Comparison of ENCODE assay signal across 14 cellular contexts in genomic region chr7:28671526-28671925, GRCh38.
DNase-seq lines count a peak whose midpoint lies in the region; ATAC-seq, FAIRE-seq and TF ChIP-seq lines count a peak whose summit lies in the region.
"Had no signal": no experiment of that assay in that cellular context is flagged by ENCODE, and none has a peak within 500 bp of the region (broad histone marks: within the 10 kb centered on the region; RNA-seq: fewer than 3 reads in every experiment).

No MANE protein-coding gene starts in this region.

- peak; percentile 39 for FAIRE-seq in keratinocyte (lab: Jason Lieb, UNC)

- H3K4me1 Mint-ChIP-seq in WTC11: peaks cover 37% of the 10 kb centered on the region
- H3K4me1 Mint-ChIP-seq in type B pancreatic cell (ENCODE audit: unreplicated experiment): peaks cover 32% of the 10 kb centered on the region

- 0 out of 2 replicates have a peak overlapping the region, but pooled peaks have one; percentile 11 for H3K27ac Mint-ChIP-seq in WTC11
- peak overlapping the region; percentile 56 for H3K27ac Mint-ChIP-seq in type B pancreatic cell
- H3K27ac Mint-ChIP-seq: CD4-positive, alpha-beta T cell had no signal

- no peaks in the 10 kb centered on the region for H3K36me3 Mint-ChIP-seq in WTC11
- H3K36me3 Mint-ChIP-seq in type B pancreatic cell: peaks cover 4% of the 10 kb centered on the region

- no peak overlapping the region for H2AFZ ChIP-seq in keratinocyte (ENCODE audit: control insufficient read depth, low read length)

- no peaks in the 10 kb centered on the region for H3K27me3 ChIP-seq in keratinocyte (ENCODE audit: control insufficient read depth, extremely low read depth, insufficient read depth, low read length)
- peaks cover 6% of the 10 kb centered on the region for H3K27me3 ChIP-seq in adrenal gland

- H3K9me3 Mint-ChIP-seq in WTC11 (no peaks in the 10 kb centered on the region), type B pancreatic cell (peaks cover 5% of the 10 kb centered on the region)
- H3K9me3 Mint-ChIP-seq: CD4-positive, alpha-beta T cell had no signal

- H3K9me1 ChIP-seq in keratinocyte (ENCODE audit: control insufficient read depth, extremely low read depth, insufficient read depth, low read length): no peaks in the 10 kb centered on the region

- intact Hi-C loops in adrenal gland (cut with DNase I): no loop called here

- H3K27me3 Mint-ChIP-seq in WTC11 (ENCODE audit: low read depth) (no peaks in the 10 kb centered on the region), type B pancreatic cell (peaks cover 5% of the 10 kb centered on the region)
- H3K27me3 Mint-ChIP-seq: CD4-positive, alpha-beta T cell had no signal

- no peak overlapping the region for H3K27ac ChIP-seq in keratinocyte (ENCODE audit: control insufficient read depth, insufficient read depth, low read length)
- no peak overlapping the region for H3K27ac ChIP-seq in adrenal gland
- H3K27ac ChIP-seq in substantia nigra (ENCODE audit: low read depth, low read length, poor library complexity, severe bottlenecking): no peak overlapping the region
- H3K27ac ChIP-seq: KMS-11 had no signal

- ATAC-seq in WTC11: no peak
- ATAC-seq in HG03108 (IDR thresholded peaks at IDR 0.05; ENCODE audit: unreplicated experiment): no peak

- peak; percentile 3 for DNase-seq in GM12865 (ENCODE audit: low read depth)
- DNase-seq in WTC11 (ENCODE audit: low spot score): no peak
- DNase-seq in keratinocyte (ENCODE audit: low read depth, low spot score): no peak
- no peak for DNase-seq in type B pancreatic cell (ENCODE audit: extremely low spot score, unreplicated experiment)
- no peak for DNase-seq in adrenal gland
- DNase-seq in substantia nigra (lab: John Stamatoyannopoulos, UW): no peak
- DNase-seq: 8988T; C1 segment of cervical spinal cord; Calu3; CD4-positive, alpha-beta T cell; DMS 273 treated with DMSO at 0.1 percent for 48 hours; HCEC 1CT had no signal

- TF ChIP-seq CTCF in GM12865 (IDR thresholded peaks at IDR 0.05; ENCODE audit: insufficient read depth, low read depth, low read length, missing control alignments) (no peak), WTC11 (IDR thresholded peaks at IDR 0.05) (no peak), keratinocyte (optimal IDR thresholded peaks at IDR 0.05 in 1 of 3, IDR thresholded peaks at IDR 0.05 in 1 of 3, conservative IDR thresholded peaks at IDR 0.05 in 1 of 3; ENCODE audit: extremely low read depth in 1 of 3, insufficient read depth in 2 of 3, low read length in 3 of 3) (no peak), type B pancreatic cell (conservative IDR thresholded peaks at IDR 0.05) (no peak), adrenal gland (IDR thresholded peaks at IDR 0.05) (no peak)

- CTCF ChIA-PET in WTC11 (lab: Charles Lee): no interaction called here

- H3K79me2 ChIP-seq in keratinocyte (ENCODE audit: control insufficient read depth, insufficient read depth, low read length): no peaks in the 10 kb centered on the region

- H3K9me3 ChIP-seq in keratinocyte (ENCODE audit: control insufficient read depth, low read depth, low read length) (no peaks in the 10 kb centered on the region), adrenal gland (replicated peaks in 1 of 3) (no peaks in the 10 kb centered on the region)

- no peaks in the 10 kb centered on the region for H3K36me3 ChIP-seq in keratinocyte (ENCODE audit: control insufficient read depth in 2 of 2, extremely low read depth in 1 of 2, insufficient read depth in 2 of 2, low read length in 2 of 2)
- no peaks in the 10 kb centered on the region for H3K36me3 ChIP-seq in adrenal gland (replicated peaks in 1 of 2)

- H3K4me1 ChIP-seq in keratinocyte (ENCODE audit: control insufficient read depth, extremely low read depth, insufficient read depth, low read length): peaks cover 23% of the 10 kb centered on the region
- peaks cover 0 to 8% of the 10 kb centered on the region in 2 donors for H3K4me1 ChIP-seq in adrenal gland (replicated peaks in 1 of 2)

- no peaks in the 10 kb centered on the region for H4K20me1 ChIP-seq in keratinocyte (ENCODE audit: control insufficient read depth, extremely low read depth, insufficient read depth, low read length)

- H3K4me2 ChIP-seq in keratinocyte (ENCODE audit: control insufficient read depth, extremely low read depth, insufficient read depth, low read depth, low read length): no peak overlapping the region
- H3K4me2 ChIP-seq: KMS-11 had no signal

- POLR2A ChIA-PET in WTC11 (lab: Charles Lee): no interaction called here

- dilution Hi-C loops in keratinocyte (cut with MboI; ENCODE audit: extremely low pct_ligation_motif_present, low sequenced_read_pairs): no loop called here

- WGBS in adrenal gland, 4 donors: 64 to 75% (median 67%) methylated on average over 4 of the region's 4 CpGs

- H3K4me3 ChIP-seq in GM12865 (ENCODE audit: low read depth, low read length) (no peak overlapping the region), keratinocyte (ENCODE audit: control insufficient read depth in 2 of 3, extremely low read depth in 1 of 3, insufficient read depth in 2 of 3, low read depth in 1 of 3, low read length in 3 of 3) (no peak overlapping the region), adrenal gland (no peak overlapping the region)

- H3K9ac ChIP-seq in keratinocyte (ENCODE audit: control insufficient read depth, extremely low read depth, insufficient read depth, low read length): no peak overlapping the region
- H3K9ac ChIP-seq: KMS-11 had no signal

- H3K4me3 Mint-ChIP-seq in WTC11: no peak overlapping the region
- no peak overlapping the region for H3K4me3 Mint-ChIP-seq in type B pancreatic cell
- H3K4me3 Mint-ChIP-seq: CD4-positive, alpha-beta T cell had no signal

- TF ChIP-seq POLR2A in adrenal gland (IDR thresholded peaks at IDR 0.05): no peak

TF ChIP-seq in WTC11, 78 proteins besides CTCF, POLR2A, EP300 and RAD21 (continues in another document):
- TF ChIP-seq USF1 (CRISPR knock-in tag; IDR thresholded peaks at IDR 0.05) (no peak), ERG (CRISPR knock-in tag; IDR thresholded peaks at IDR 0.05) (no peak), E2F5 (CRISPR knock-in tag; IDR thresholded peaks at IDR 0.05) (no peak), ATF2 (CRISPR knock-in tag; IDR thresholded peaks at IDR 0.05; ENCODE audit: borderline replicate concordance, low read depth) (no peak), ZBTB43 (CRISPR knock-in tag; IDR thresholded peaks at IDR 0.05) (no peak), ZNF423 (CRISPR knock-in tag; IDR thresholded peaks at IDR 0.05) (no peak), MLX (CRISPR knock-in tag; IDR thresholded peaks at IDR 0.05) (no peak), CREB1 (CRISPR knock-in tag; IDR thresholded peaks at IDR 0.05) (no peak)
